18 cellular contexts compared by ENCODE assay signal in genomic region chr9:69388596-69388995, GRCh38.
"Had no signal": no experiment of that assay in that cellular context is flagged by ENCODE, and none has a peak within 500 bp of the region (broad histone marks: within the 10 kb centered on the region; RNA-seq: fewer than 3 reads in every experiment).

No MANE protein-coding gene starts in this region.

- DNase-seq: cerebellar nuclear complex; effector CD4-positive, alpha-beta T cell; endodermal cell; left cardiac atrium; mucosa of descending colon; naive thymus-derived CD8-positive, alpha-beta T cell; right cardiac atrium; stimulated activated CD4-positive, alpha-beta T cell treated with anti-CD3 and anti-CD28 coated beads, Interleukin-4, amount 100 ng/mL, for 1 hour; stimulated activated CD8-positive, alpha-beta memory T cell treated with anti-CD3 and anti-CD28 coated beads, Interleukin-4, amount 100 ng/mL, for 48 hours; tibial artery; upper lobe of left lung; uterus had no signal

- H3K4me3 ChIP-seq: coronary artery, mucosa of descending colon, smooth muscle cell, tibial artery, upper lobe of left lung, uterus had no signal

- H3K27me3 ChIP-seq: tibial artery, upper lobe of left lung, uterus had no signal

- FAIRE-seq: frontal cortex, keratinocyte had no signal

- ATAC-seq: left cardiac atrium; mucosa of descending colon; naive thymus-derived CD8-positive, alpha-beta T cell; right cardiac atrium; stimulated activated memory B cell treated with anti-CD40 and anti-IgM and Interleukin-4, amounts not matched to agents 10 μg/mL and 1 μg/mL and 100 μg/mL, for 72 hours had no signal

- H3K4me1 ChIP-seq: uterus had no signal

- H3K36me3 ChIP-seq: neutrophil, uterus had no signal

- H3K9me3 ChIP-seq: mucosa of descending colon, neutrophil, tibial artery, upper lobe of left lung, uterus had no signal

- H3K27ac ChIP-seq: coronary artery, neutrophil, tibial artery, upper lobe of left lung, uterus had no signal

- H3K4me2 ChIP-seq: smooth muscle cell had no signal
